In genomic region chr14:94863366-94863765, GRCh38 we compare ENCODE assay signal across 30 cellular contexts.
"Had no signal": no experiment of that assay in that cellular context is flagged by ENCODE, and none has a peak within 500 bp of the region (broad histone marks: within the 10 kb centered on the region; RNA-seq: fewer than 3 reads in every experiment).

No MANE protein-coding gene starts in this region.

- H3K9me3 ChIP-seq: colonic mucosa, esophagus muscularis mucosa, esophagus squamous epithelium, gastrocnemius medialis, gastroesophageal sphincter, heart left ventricle, heart right ventricle had no signal

- H3K27ac Mint-ChIP-seq: dendritic cell treated with granulocyte-macrophage colony-stimulating factor and Interleukin-4, amounts not matched to agents 40 ng/mL and 50 ng/mL, for 4 days; effector memory CD8-positive, alpha-beta T cell; endodermal cell had no signal

- H3K4me2 ChIP-seq: hepatocyte had no signal

- H3K4me3 Mint-ChIP-seq: dendritic cell treated with granulocyte-macrophage colony-stimulating factor and Interleukin-4, amounts not matched to agents 40 ng/mL and 50 ng/mL, for 4 days; effector memory CD8-positive, alpha-beta T cell; endodermal cell had no signal

- H3K4me1 ChIP-seq: colonic mucosa, foreskin keratinocyte, gastrocnemius medialis, gastroesophageal sphincter had no signal

- H3K27ac ChIP-seq: colonic mucosa, coronary artery, dorsolateral prefrontal cortex, epithelial cell of prostate, esophagus muscularis mucosa, esophagus squamous epithelium, foreskin keratinocyte, gastrocnemius medialis, gastroesophageal sphincter, heart left ventricle, heart right ventricle, hepatocyte had no signal

- H3K36me3 ChIP-seq: colonic mucosa, esophagus muscularis mucosa, esophagus squamous epithelium, gastrocnemius medialis, gastroesophageal sphincter, heart left ventricle, heart right ventricle had no signal

- H3K4me3 ChIP-seq: colonic mucosa, coronary artery, dorsolateral prefrontal cortex, esophagus muscularis mucosa, esophagus squamous epithelium, gastrocnemius medialis, gastroesophageal sphincter, heart left ventricle, heart right ventricle, hepatocyte had no signal

- DNase-seq: colonic mucosa; cortex of kidney; dermis blood vessel endothelial cell; dorsolateral prefrontal cortex; effector CD4-positive, alpha-beta T cell; effector CD8-positive, alpha-beta T cell; effector memory CD4-positive, alpha-beta T cell; effector memory CD8-positive, alpha-beta T cell; endodermal cell; erythroblast; esophagus squamous epithelium; foreskin fibroblast; foreskin keratinocyte; foreskin melanocyte; gastrocnemius medialis; glutamatergic neuron; head of caudate nucleus; heart left ventricle; heart right ventricle had no signal

- ATAC-seq: effector memory CD8-positive, alpha-beta T cell; esophagus mucosa; foreskin keratinocyte; gastrocnemius medialis; gastroesophageal sphincter; heart left ventricle; heart right ventricle had no signal

- H3K9me3 Mint-ChIP-seq: dendritic cell treated with granulocyte-macrophage colony-stimulating factor and Interleukin-4, amounts not matched to agents 40 ng/mL and 50 ng/mL, for 4 days; effector memory CD8-positive, alpha-beta T cell; endodermal cell had no signal

- FAIRE-seq: colon, endometrium, endothelial cell of umbilical vein, frontal cortex had no signal
